9 cellular contexts compared by ENCODE assay signal in genomic region chr7:44122529-44122928, GRCh38. TPM values are rescaled to one million over a fixed set of nuclear protein-coding genes. Genes with fewer than 3 reads are reported as not detected.
DNase-seq lines count a peak whose midpoint lies in the region; ATAC-seq, FAIRE-seq and TF ChIP-seq lines count a peak whose summit lies in the region.
"Had no signal": no experiment of that assay in that cellular context is flagged by ENCODE, and none has a peak within 500 bp of the region (broad histone marks: within the 10 kb centered on the region; RNA-seq: fewer than 3 reads in every experiment).

No MANE protein-coding gene starts in this region.

- no peak for TF ChIP-seq EP300 in HepG2 (IDR thresholded peaks at IDR 0.05; ENCODE audit: low read depth in 2 of 2, low read length in 2 of 2)
- no peak for TF ChIP-seq EP300 in HepG2 (CRISPR knock-in tag; IDR thresholded peaks at IDR 0.05; ENCODE audit: borderline replicate concordance)
- TF ChIP-seq EP300 in tibial nerve (IDR thresholded peaks at IDR 0.05), result no peak

- H2AFZ ChIP-seq in HepG2 (ENCODE audit: low read length), result no peak overlapping the region

- H3K4me3 ChIP-seq in HepG2 (replicated peaks in 1 of 3; ENCODE audit: insufficient read depth in 1 of 3, low read depth in 2 of 3, low read length in 3 of 3), result peak overlapping the region; percentile 78 to 86 (median 83)
- H3K4me3 ChIP-seq in tibial nerve, result peak overlapping the region; percentile 69 to 94 (median 76)

- H3K36me3 Mint-ChIP-seq in activated T-cell treated with anti-CD3 and anti-CD28 coated beads, Interleukin-2, amount 50 U/mL, for 72 hours (ENCODE audit: insufficient read depth in 2 of 2), result peaks cover 2 to 20% of the 10 kb centered on the region in 2 donors
- peaks cover 37% of the 10 kb centered on the region for H3K36me3 Mint-ChIP-seq in activated naive CD8-positive, alpha-beta T cell treated with anti-CD3 and anti-CD28 coated beads, Interleukin-2, amount 50 U/mL, for 24 hours (ENCODE audit: low read depth)

- H3K27ac Mint-ChIP-seq in activated T-cell treated with anti-CD3 and anti-CD28 coated beads, Interleukin-2, amount 50 U/mL, for 72 hours, result peak overlapping the region; percentile 64
- H3K27ac Mint-ChIP-seq in activated naive CD8-positive, alpha-beta T cell treated with anti-CD3 and anti-CD28 coated beads, Interleukin-2, amount 50 U/mL, for 24 hours, result peak overlapping the region; percentile 75

- H3K4me3 Mint-ChIP-seq in activated T-cell treated with anti-CD3 and anti-CD28 coated beads, Interleukin-2, amount 50 U/mL, for 72 hours, result peak overlapping the region; percentile 87 to 92
- peak overlapping the region; percentile 88 for H3K4me3 Mint-ChIP-seq in activated naive CD8-positive, alpha-beta T cell treated with anti-CD3 and anti-CD28 coated beads, Interleukin-2, amount 50 U/mL, for 24 hours

- in situ Hi-C loops in HepG2 (cut with HindIII; ENCODE audit: extremely low pct_ligation_motif_present, low pct_unique_long_range_greater_than_20kb), result loop anchor here (5.0 kb wide), 1 partner anchor 75 kb away; no protein-coding TSS in a partner anchor

- H3K4me1 ChIP-seq in HepG2 (ENCODE audit: insufficient read depth, low read length) (peaks cover 24% of the 10 kb centered on the region), tibial nerve (peaks cover 0 to 34% (median 9%) of the 10 kb centered on the region in 4 donors)

- no peak for TF ChIP-seq CTCF in HepG2 (CRISPR knock-in tag; IDR thresholded peaks at IDR 0.05)
- TF ChIP-seq CTCF in tibial nerve (IDR thresholded peaks at IDR 0.05), result no peak

- H3K27me3 Mint-ChIP-seq in activated T-cell treated with anti-CD3 and anti-CD28 coated beads, Interleukin-2, amount 50 U/mL, for 72 hours (ENCODE audit: low read depth), result no peaks in the 10 kb centered on the region
- no peaks in the 10 kb centered on the region for H3K27me3 Mint-ChIP-seq in activated naive CD8-positive, alpha-beta T cell treated with anti-CD3 and anti-CD28 coated beads, Interleukin-2, amount 50 U/mL, for 24 hours

- DNase-seq in activated T-cell treated with anti-CD3 and anti-CD28 coated beads, Interleukin-2, amount 50 U/mL, for 72 hours, result no peak
- DNase-seq in activated T-cell treated with anti-CD3 and anti-CD28 coated beads, Interleukin-2, amount 50 U/mL, for 48 hours, result no peak
- DNase-seq in activated naive CD8-positive, alpha-beta T cell treated with anti-CD3 and anti-CD28 coated beads, Interleukin-2, amount 50 U/mL, for 24 hours, result no peak
- DNase-seq in HepG2 (ENCODE audit: low spot score) (no peak), tibial nerve (ENCODE audit: low spot score in 2 of 2) (no peak), NCI-H345 (lab: John Stamatoyannopoulos, UW) (no peak), cerebellar cortex (ENCODE audit: low spot score) (no peak)

- no peak for TF ChIP-seq RAD21 in HepG2 (CRISPR knock-in tag; IDR thresholded peaks at IDR 0.05)

- H3K9me3 ChIP-seq in HepG2 (ENCODE audit: low read length) (no peaks in the 10 kb centered on the region), tibial nerve (no peaks in the 10 kb centered on the region)

- BruUV-seq in HepG2 (replicated peaks; lab: Mats Ljungman, UMichigan), result no TSS peak

- TF ChIP-seq POLR2A in HepG2 (IDR thresholded peaks at IDR 0.05; ENCODE audit: insufficient read depth in 1 of 2, low read depth in 2 of 2, low read length in 2 of 2) (no peak), tibial nerve (IDR thresholded peaks at IDR 0.05) (no peak)

- peak overlapping the region; percentile 76 for H3K9ac ChIP-seq in HepG2 (ENCODE audit: insufficient read depth, low read depth, low read length)

- H4K20me1 ChIP-seq in HepG2 (ENCODE audit: insufficient read depth, low read length), result no peaks in the 10 kb centered on the region

- H3K36me3 ChIP-seq in HepG2 (replicated peaks in 1 of 2; ENCODE audit: control insufficient read depth in 1 of 2, insufficient read depth in 2 of 2, low read length in 2 of 2) (peaks cover 15 to 37% of the 10 kb centered on the region in 2 experiments), tibial nerve (peaks cover 0 to 42% (median 0%) of the 10 kb centered on the region in 3 donors)

- H3K4me1 Mint-ChIP-seq in activated T-cell treated with anti-CD3 and anti-CD28 coated beads, Interleukin-2, amount 50 U/mL, for 72 hours (ENCODE audit: low read depth), result peaks cover 42% of the 10 kb centered on the region
- H3K4me1 Mint-ChIP-seq in activated naive CD8-positive, alpha-beta T cell treated with anti-CD3 and anti-CD28 coated beads, Interleukin-2, amount 50 U/mL, for 24 hours, result peaks cover 40% of the 10 kb centered on the region

- no peak for FAIRE-seq in HepG2 (lab: Jason Lieb, UNC)

- WGBS in HepG2 (ENCODE audit: low lambda C conversion rate), result 44% methylated on average over 1 of the region's 1 CpG
- 28 to 45% methylated on average over 1 of the region's 1 CpG for WGBS in tibial nerve, 2 donors

- H3K27me3 ChIP-seq in HepG2 (ENCODE audit: control insufficient read depth in 1 of 2, insufficient read depth in 2 of 2, low read length in 2 of 2) (no peaks in the 10 kb centered on the region; a peak in 1 of 5 replicates), tibial nerve (no peaks in the 10 kb centered on the region)

- H3K27ac ChIP-seq in HepG2 (ENCODE audit: extremely low read length, insufficient read depth, low read length) (peak overlapping the region; percentile 53), tibial nerve (peak overlapping the region; percentile 77 to 94 (median 88))

- peaks cover 14% of the 10 kb centered on the region for H3K79me2 ChIP-seq in HepG2 (ENCODE audit: insufficient read depth, low read length)

- ATAC-seq in activated T-cell treated with anti-CD3 and anti-CD28 coated beads, Interleukin-2, amount 50 U/mL, for 72 hours (replicated peaks in 1 of 2), result no peak
- no peak for ATAC-seq in activated naive CD8-positive, alpha-beta T cell treated with anti-CD3 and anti-CD28 coated beads, Interleukin-2, amount 50 U/mL, for 24 hours
- ATAC-seq in HepG2 (no peak), HG03095 (IDR thresholded peaks at IDR 0.05; ENCODE audit: unreplicated experiment) (no peak)

- intact Hi-C loops in HepG2 (cut with micrococcal nuclease; ENCODE audit: unreplicated experiment), result loop anchor here (2.0 kb wide), 1 partner anchor 40 kb away; the partner anchor contains the start of gene POLM

- CTCF ChIA-PET in HepG2 (lab: Yijun Ruan, JAX; ENCODE audit: low intra/inter-chr PET ratio, low total read pairs), result no interaction called here

- POLR2A ChIA-PET in HepG2 (lab: Yijun Ruan, JAX), result interaction anchor here (1.2 to 1.5 kb wide), 3 partner anchors 9 to 451 kb away, joined by 3 to 4 read pairs (median 4); partner anchors contain the start of gene DDX56

- H3K4me2 ChIP-seq in HepG2 (ENCODE audit: low read depth, low read length), result peak overlapping the region; percentile 95

- no peaks in the 10 kb centered on the region for H3K9me3 Mint-ChIP-seq in activated T-cell treated with anti-CD3 and anti-CD28 coated beads, Interleukin-2, amount 50 U/mL, for 72 hours
- no peaks in the 10 kb centered on the region for H3K9me3 Mint-ChIP-seq in activated naive CD8-positive, alpha-beta T cell treated with anti-CD3 and anti-CD28 coated beads, Interleukin-2, amount 50 U/mL, for 24 hours

RNA-seq across cellular contexts. Expression of gene POLD2, which starts 0.8 kb away (rescaled TPM):
- total RNA-seq in activated T-cell treated with anti-CD3 and anti-CD28 coated beads, Interleukin-2, amount 50 U/mL, for 72 hours, result 100 to 1,000 TPM; 101 to 138 TPM
- total RNA-seq in HepG2 (2016; rRNA removed; fragmentation: Illumina TruSeq; extraction: Trizol) (87.6 and 98.8 TPM in 2 replicates), tibial nerve (10 to 100 TPM; 33.9 to 87.9 (median 71.0) TPM)
- 118 and 152 TPM in 2 replicates for total RNA-seq in HepG2 (2016; cell fraction: cytosol; rRNA removed; fragmentation: Illumina TruSeq; extraction: Trizol; ENCODE audit: low read depth)
- total RNA-seq in HepG2 (2016; cell fraction: insoluble cytoplasmic fraction; rRNA removed; fragmentation: Illumina TruSeq; extraction: Trizol), result 74.7 and 95.4 TPM in 2 replicates
- total RNA-seq in HepG2 (2016; cell fraction: membrane; rRNA removed; fragmentation: Illumina TruSeq; extraction: Trizol), result 139 and 187 TPM in 2 replicates
- 49.1 and 55.1 TPM in 2 replicates for total RNA-seq in HepG2 (2016; cell fraction: nucleus; rRNA removed; fragmentation: Illumina TruSeq; extraction: Trizol)
- 86.7 and 95.1 TPM in 2 replicates for polyA plus RNA-seq in HepG2 (2011; rRNA removed)
- polyA plus RNA-seq in HepG2 (2011; cell fraction: cytosol; rRNA removed), result 65.5 and 120 TPM in 2 replicates
- 88.2 and 88.7 TPM in 2 replicates for polyA plus RNA-seq in HepG2 (2011; cell fraction: nucleus; rRNA removed)
- polyA plus RNA-seq in HepG2 (2012), result 64.0 and 65.2 TPM in 2 replicates
- 134 and 181 TPM in 2 replicates for polyA plus RNA-seq in HepG2 (2016; cell fraction: cytosol; fragmentation: Illumina TruSeq; extraction: Trizol; ENCODE audit: low read depth)
- polyA plus RNA-seq in HepG2 (2016; cell fraction: insoluble cytoplasmic fraction; fragmentation: Illumina TruSeq; extraction: Trizol; ENCODE audit: low read depth), result 104 and 131 TPM in 2 replicates
- polyA plus RNA-seq in HepG2 (2016; cell fraction: membrane; fragmentation: Illumina TruSeq; extraction: Trizol; ENCODE audit: low read depth), result 176 and 207 TPM in 2 replicates
- 104 and 121 TPM in 2 replicates for polyA plus RNA-seq in HepG2 (2016; cell fraction: nucleus; fragmentation: Illumina TruSeq; extraction: Trizol; ENCODE audit: insufficient read depth, low read depth)
- 82.4 and 267 TPM in 2 replicates for polyA minus RNA-seq in HepG2 (2011; rRNA and poly(A)+ RNA removed; ENCODE audit: low replicate concordance)
- 16.1 and 23.4 TPM in 2 replicates for polyA minus RNA-seq in HepG2 (2011; cell fraction: cytosol; rRNA and poly(A)+ RNA removed)
- 22.9 TPM in 2 replicates for polyA minus RNA-seq in HepG2 (2011; cell fraction: nucleus; rRNA and poly(A)+ RNA removed)

RNA-seq across cellular contexts. Expression of gene AEBP1, which starts 18.4 kb away (rescaled TPM):
- 10 to 100 TPM; 18.1 to 18.4 TPM for total RNA-seq in activated T-cell treated with anti-CD3 and anti-CD28 coated beads, Interleukin-2, amount 50 U/mL, for 72 hours
- total RNA-seq in HepG2 (2016; rRNA removed; fragmentation: Illumina TruSeq; extraction: Trizol), result 0.22 TPM in 1 of 2 replicates, not detected in the other
- not detected in 2 replicates for total RNA-seq in HepG2 (2016; cell fraction: cytosol; rRNA removed; fragmentation: Illumina TruSeq; extraction: Trizol; ENCODE audit: low read depth)
- 0.04 TPM in 1 of 2 replicates, not detected in the other for total RNA-seq in HepG2 (2016; cell fraction: insoluble cytoplasmic fraction; rRNA removed; fragmentation: Illumina TruSeq; extraction: Trizol)
- total RNA-seq in HepG2 (2016; cell fraction: membrane; rRNA removed; fragmentation: Illumina TruSeq; extraction: Trizol), result not detected in 2 replicates
- total RNA-seq in HepG2 (2016; cell fraction: nucleus; rRNA removed; fragmentation: Illumina TruSeq; extraction: Trizol), result not detected in 2 replicates
- 0.55 and 0.81 TPM in 2 replicates for polyA plus RNA-seq in HepG2 (2011; rRNA removed)
- polyA plus RNA-seq in HepG2 (2011; cell fraction: cytosol; rRNA removed), result 0.15 and 0.27 TPM in 2 replicates
- polyA plus RNA-seq in HepG2 (2011; cell fraction: nucleus; rRNA removed), result 6.7 and 6.8 TPM in 2 replicates
- polyA plus RNA-seq in HepG2 (2012), result 0.96 and 1.3 TPM in 2 replicates
- not detected in 2 replicates for polyA plus RNA-seq in HepG2 (2016; cell fraction: cytosol; fragmentation: Illumina TruSeq; extraction: Trizol; ENCODE audit: low read depth)
- polyA plus RNA-seq in HepG2 (2016; cell fraction: insoluble cytoplasmic fraction; fragmentation: Illumina TruSeq; extraction: Trizol; ENCODE audit: low read depth), result not detected in 2 replicates
- not detected in 2 replicates for polyA plus RNA-seq in HepG2 (2016; cell fraction: membrane; fragmentation: Illumina TruSeq; extraction: Trizol; ENCODE audit: low read depth)
- 0.29 and 0.89 TPM in 2 replicates for polyA plus RNA-seq in HepG2 (2016; cell fraction: nucleus; fragmentation: Illumina TruSeq; extraction: Trizol; ENCODE audit: insufficient read depth, low read depth)
- polyA minus RNA-seq in HepG2 (2011; rRNA and poly(A)+ RNA removed; ENCODE audit: low replicate concordance), result 0.14 TPM in 1 of 2 replicates, not detected in the other
- 0.18 and 0.79 TPM in 2 replicates for polyA minus RNA-seq in HepG2 (2011; cell fraction: cytosol; rRNA and poly(A)+ RNA removed)
- polyA minus RNA-seq in HepG2 (2011; cell fraction: nucleus; rRNA and poly(A)+ RNA removed), result 0.37 and 0.64 TPM in 2 replicates
- 100 to 1,000 TPM; 142 to 440 (median 264) TPM for total RNA-seq in tibial nerve

RNA-seq across cellular contexts. Expression of gene MYL7, which starts 18.6 kb away (rescaled TPM):
- not detected for total RNA-seq in activated T-cell treated with anti-CD3 and anti-CD28 coated beads, Interleukin-2, amount 50 U/mL, for 72 hours
- 1.7 and 1.8 TPM in 2 replicates for total RNA-seq in HepG2 (2016; rRNA removed; fragmentation: Illumina TruSeq; extraction: Trizol)
- total RNA-seq in HepG2 (2016; cell fraction: cytosol; rRNA removed; fragmentation: Illumina TruSeq; extraction: Trizol; ENCODE audit: low read depth), result 0.62 TPM in 1 of 2 replicates, not detected in the other
- 0.56 and 1.0 TPM in 2 replicates for total RNA-seq in HepG2 (2016; cell fraction: insoluble cytoplasmic fraction; rRNA removed; fragmentation: Illumina TruSeq; extraction: Trizol)
- 0.34 TPM in 1 of 2 replicates, not detected in the other for total RNA-seq in HepG2 (2016; cell fraction: membrane; rRNA removed; fragmentation: Illumina TruSeq; extraction: Trizol)
- total RNA-seq in HepG2 (2016; cell fraction: nucleus; rRNA removed; fragmentation: Illumina TruSeq; extraction: Trizol), result not detected in 2 replicates
- polyA plus RNA-seq in HepG2 (2011; rRNA removed), result not detected in 2 replicates
- polyA plus RNA-seq in HepG2 (2011; cell fraction: cytosol; rRNA removed), result 0.18 TPM in 1 of 2 replicates, not detected in the other
- 1.1 TPM in 1 of 2 replicates, not detected in the other for polyA plus RNA-seq in HepG2 (2011; cell fraction: nucleus; rRNA removed)
- polyA plus RNA-seq in HepG2 (2012), result not detected in 2 replicates
- 0.51 TPM in 1 of 2 replicates, not detected in the other for polyA plus RNA-seq in HepG2 (2016; cell fraction: cytosol; fragmentation: Illumina TruSeq; extraction: Trizol; ENCODE audit: low read depth)
- 1.1 and 2.1 TPM in 2 replicates for polyA plus RNA-seq in HepG2 (2016; cell fraction: insoluble cytoplasmic fraction; fragmentation: Illumina TruSeq; extraction: Trizol; ENCODE audit: low read depth)
- not detected in 2 replicates for polyA plus RNA-seq in HepG2 (2016; cell fraction: membrane; fragmentation: Illumina TruSeq; extraction: Trizol; ENCODE audit: low read depth)
- polyA plus RNA-seq in HepG2 (2016; cell fraction: nucleus; fragmentation: Illumina TruSeq; extraction: Trizol; ENCODE audit: insufficient read depth, low read depth), result not detected in 2 replicates
- polyA minus RNA-seq in HepG2 (2011; rRNA and poly(A)+ RNA removed; ENCODE audit: low replicate concordance), result not detected in 2 replicates
- not detected in 2 replicates for polyA minus RNA-seq in HepG2 (2011; cell fraction: cytosol; rRNA and poly(A)+ RNA removed)
- polyA minus RNA-seq in HepG2 (2011; cell fraction: nucleus; rRNA and poly(A)+ RNA removed), result not detected in 2 replicates
- total RNA-seq in tibial nerve, result not detected
- total RNA-seq: glomerular endothelial cell had no signal

RNA-seq across cellular contexts. Expression of gene POLM, which starts 40.2 kb away (rescaled TPM):
- total RNA-seq in activated T-cell treated with anti-CD3 and anti-CD28 coated beads, Interleukin-2, amount 50 U/mL, for 72 hours, result 10 to 100 TPM; 40.2 to 46.0 TPM
- total RNA-seq in HepG2 (2016; rRNA removed; fragmentation: Illumina TruSeq; extraction: Trizol) (2.4 and 5.2 TPM in 2 replicates), tibial nerve (100 to 1,000 TPM in 1 of 4 donors, 10 to 100 TPM in 3; 31.0 to 104 (median 89.5) TPM)
- total RNA-seq in HepG2 (2016; cell fraction: cytosol; rRNA removed; fragmentation: Illumina TruSeq; extraction: Trizol; ENCODE audit: low read depth), result 1.4 and 2.1 TPM in 2 replicates
- total RNA-seq in HepG2 (2016; cell fraction: insoluble cytoplasmic fraction; rRNA removed; fragmentation: Illumina TruSeq; extraction: Trizol), result 2.6 and 4.6 TPM in 2 replicates
- total RNA-seq in HepG2 (2016; cell fraction: membrane; rRNA removed; fragmentation: Illumina TruSeq; extraction: Trizol), result 2.7 and 2.8 TPM in 2 replicates
- 7.3 and 9.5 TPM in 2 replicates for total RNA-seq in HepG2 (2016; cell fraction: nucleus; rRNA removed; fragmentation: Illumina TruSeq; extraction: Trizol)
- 5.4 and 6.6 TPM in 2 replicates for polyA plus RNA-seq in HepG2 (2011; rRNA removed)
- polyA plus RNA-seq in HepG2 (2011; cell fraction: cytosol; rRNA removed), result 2.2 and 3.1 TPM in 2 replicates
- polyA plus RNA-seq in HepG2 (2011; cell fraction: nucleus; rRNA removed), result 30.4 and 31.3 TPM in 2 replicates
- polyA plus RNA-seq in HepG2 (2012), result 4.0 and 4.2 TPM in 2 replicates
- 1.0 and 1.4 TPM in 2 replicates for polyA plus RNA-seq in HepG2 (2016; cell fraction: cytosol; fragmentation: Illumina TruSeq; extraction: Trizol; ENCODE audit: low read depth)
- 1.9 and 2.4 TPM in 2 replicates for polyA plus RNA-seq in HepG2 (2016; cell fraction: insoluble cytoplasmic fraction; fragmentation: Illumina TruSeq; extraction: Trizol; ENCODE audit: low read depth)
- polyA plus RNA-seq in HepG2 (2016; cell fraction: membrane; fragmentation: Illumina TruSeq; extraction: Trizol; ENCODE audit: low read depth), result 1.9 and 2.2 TPM in 2 replicates
- 20.1 and 20.6 TPM in 2 replicates for polyA plus RNA-seq in HepG2 (2016; cell fraction: nucleus; fragmentation: Illumina TruSeq; extraction: Trizol; ENCODE audit: insufficient read depth, low read depth)
- 11.8 and 14.8 TPM in 2 replicates for polyA minus RNA-seq in HepG2 (2011; rRNA and poly(A)+ RNA removed; ENCODE audit: low replicate concordance)
- polyA minus RNA-seq in HepG2 (2011; cell fraction: cytosol; rRNA and poly(A)+ RNA removed), result 3.9 and 5.2 TPM in 2 replicates
- 17.9 and 18.9 TPM in 2 replicates for polyA minus RNA-seq in HepG2 (2011; cell fraction: nucleus; rRNA and poly(A)+ RNA removed)

RNA-seq across cellular contexts. Expression of gene PGAM2, which starts 57.2 kb away (rescaled TPM):
- 1 to 10 TPM; 1.2 to 1.7 TPM for total RNA-seq in activated T-cell treated with anti-CD3 and anti-CD28 coated beads, Interleukin-2, amount 50 U/mL, for 72 hours
- total RNA-seq in HepG2 (2016; rRNA removed; fragmentation: Illumina TruSeq; extraction: Trizol) (0.22 TPM in 1 of 2 replicates, not detected in the other), tibial nerve (under 1 TPM in 1 of 4 donors, not detected in 3; 0.98 TPM)
- total RNA-seq in HepG2 (2016; cell fraction: cytosol; rRNA removed; fragmentation: Illumina TruSeq; extraction: Trizol; ENCODE audit: low read depth), result not detected in 2 replicates
- not detected in 2 replicates for total RNA-seq in HepG2 (2016; cell fraction: insoluble cytoplasmic fraction; rRNA removed; fragmentation: Illumina TruSeq; extraction: Trizol)
- total RNA-seq in HepG2 (2016; cell fraction: membrane; rRNA removed; fragmentation: Illumina TruSeq; extraction: Trizol), result not detected in 2 replicates
- total RNA-seq in HepG2 (2016; cell fraction: nucleus; rRNA removed; fragmentation: Illumina TruSeq; extraction: Trizol), result not detected in 2 replicates
- 0.18 TPM in 1 of 2 replicates, not detected in the other for polyA plus RNA-seq in HepG2 (2011; rRNA removed)
- 0.13 TPM in 1 of 2 replicates, not detected in the other for polyA plus RNA-seq in HepG2 (2011; cell fraction: cytosol; rRNA removed)
- 1.5 and 1.9 TPM in 2 replicates for polyA plus RNA-seq in HepG2 (2011; cell fraction: nucleus; rRNA removed)
- 0.35 and 0.49 TPM in 2 replicates for polyA plus RNA-seq in HepG2 (2012)
- polyA plus RNA-seq in HepG2 (2016; cell fraction: cytosol; fragmentation: Illumina TruSeq; extraction: Trizol; ENCODE audit: low read depth), result not detected in 2 replicates
- polyA plus RNA-seq in HepG2 (2016; cell fraction: insoluble cytoplasmic fraction; fragmentation: Illumina TruSeq; extraction: Trizol; ENCODE audit: low read depth), result not detected in 2 replicates
- polyA plus RNA-seq in HepG2 (2016; cell fraction: membrane; fragmentation: Illumina TruSeq; extraction: Trizol; ENCODE audit: low read depth), result not detected in 2 replicates
- polyA plus RNA-seq in HepG2 (2016; cell fraction: nucleus; fragmentation: Illumina TruSeq; extraction: Trizol; ENCODE audit: insufficient read depth, low read depth), result not detected in 2 replicates
- polyA minus RNA-seq in HepG2 (2011; rRNA and poly(A)+ RNA removed; ENCODE audit: low replicate concordance), result 0.19 and 0.24 TPM in 2 replicates
- not detected in 2 replicates for polyA minus RNA-seq in HepG2 (2011; cell fraction: cytosol; rRNA and poly(A)+ RNA removed)
- 0.62 and 0.90 TPM in 2 replicates for polyA minus RNA-seq in HepG2 (2011; cell fraction: nucleus; rRNA and poly(A)+ RNA removed)
- total RNA-seq: glomerular endothelial cell had no signal

Comparison
In these comparisons a context has a peak if more than half of its experiments do, and no peak if none do; other contexts are left out.
1. RNA of gene AEBP1, which starts 18.4 kb away (total RNA-seq): 142 to 440 TPM in tibial nerve and 18.1 to 18.4 TPM in activated T-cell treated with anti-CD3 and anti-CD28 coated beads, Interleukin-2, amount 50 U/mL, for 72 hours; 0.04 to 0.22 TPM in HepG2; every median in the first group is over 10 times any median in the second.